ENCODE assay signal across 8 cellular contexts in genomic region chr7:151838861-151839381, GRCh38. TPM values are rescaled to one million over a fixed set of nuclear protein-coding genes. Genes with fewer than 3 reads are reported as not detected.
DNase-seq lines count a peak whose midpoint lies in the region; ATAC-seq, FAIRE-seq and TF ChIP-seq lines count a peak whose summit lies in the region.
"Had no signal": no experiment of that assay in that cellular context is flagged by ENCODE, and none has a peak within 500 bp of the region (broad histone marks: within the 10 kb centered on the region; RNA-seq: fewer than 3 reads in every experiment).

No MANE protein-coding gene starts in this region.

- peak; percentile 36 for DNase-seq in activated CD8-positive, alpha-beta memory T cell treated with anti-CD3 and anti-CD28 coated beads, Interleukin-2, amount 50 U/mL, for 4 hours
- peak in 5 of 9 donors; percentile 10 to 36 (median 20) for DNase-seq in naive thymus-derived CD4-positive, alpha-beta T cell
- DNase-seq in GM10248 (ENCODE audit: extremely low spot score) (no peak), HTR-8/SVneo (ENCODE audit: insufficient read length, low spot score) (no peak), NCI-H146 treated with DMSO at 0.1 percent for 48 hours (lab: John Stamatoyannopoulos, UW; ENCODE audit: unreplicated experiment) (no peak)

- peak overlapping the region; percentile 56 to 84 (median 72) for H3K4me3 Mint-ChIP-seq in naive thymus-derived CD4-positive, alpha-beta T cell

- H3K36me3 Mint-ChIP-seq in naive thymus-derived CD4-positive, alpha-beta T cell, result peaks cover 0 to 12% (median 4%) of the 10 kb centered on the region in 5 donors

- H3K4me1 ChIP-seq in naive thymus-derived CD4-positive, alpha-beta T cell (ENCODE audit: control insufficient read depth in 2 of 2, insufficient read depth in 2 of 2, low read length in 2 of 2), result peaks cover 16 to 23% of the 10 kb centered on the region in 2 donors

- CTCF ChIA-PET in naive thymus-derived CD4-positive, alpha-beta T cell (lab: Charles Lee), result interaction anchor here (0.5 to 0.9 kb wide), 2 partner anchors 14 to 1489 kb away, joined by 3 read pairs; no protein-coding TSS in a partner anchor
- CTCF ChIA-PET in GM10248 (lab: Yijun Ruan, JAX), result no interaction called here

- POLR2A ChIA-PET in naive thymus-derived CD4-positive, alpha-beta T cell (lab: Charles Lee), result interaction anchor here (1.1 kb wide), 1 partner anchor 37 kb away, joined by 3 read pairs; no protein-coding TSS in a partner anchor
- POLR2A ChIA-PET in GM10248 (lab: Yijun Ruan, JAX), result no interaction called here

- H3K36me3 ChIP-seq in naive thymus-derived CD4-positive, alpha-beta T cell (ENCODE audit: control insufficient read depth in 2 of 3, insufficient read depth in 3 of 3, low read length in 3 of 3), result peaks cover 0 to 4% (median 0%) of the 10 kb centered on the region in 3 experiments

- peak; percentile 64 for ATAC-seq in GM19438 (IDR thresholded peaks at IDR 0.05; ENCODE audit: low read depth, unreplicated experiment)
- peak; percentile 68 for ATAC-seq in HG03571 (IDR thresholded peaks at IDR 0.05; ENCODE audit: unreplicated experiment)
- ATAC-seq in naive thymus-derived CD4-positive, alpha-beta T cell, result peak; percentile 84

- H3K27ac Mint-ChIP-seq in naive thymus-derived CD4-positive, alpha-beta T cell, result peak overlapping the region in 8 of 9 donors; percentile 10 to 85 (median 62)

- H3K27me3 ChIP-seq in naive thymus-derived CD4-positive, alpha-beta T cell (ENCODE audit: control insufficient read depth in 2 of 2, insufficient read depth in 2 of 2, low read length in 2 of 2), result no peaks in the 10 kb centered on the region

- no peaks in the 10 kb centered on the region for H3K9me3 Mint-ChIP-seq in naive thymus-derived CD4-positive, alpha-beta T cell

- H3K9me3 ChIP-seq in naive thymus-derived CD4-positive, alpha-beta T cell (ENCODE audit: control insufficient read depth in 2 of 3, low read length in 3 of 3), result no peaks in the 10 kb centered on the region

- FAIRE-seq in HTR-8/SVneo (lab: Jason Lieb, UNC), result no peak

- intact Hi-C loops in naive thymus-derived CD4-positive, alpha-beta T cell (cut with micrococcal nuclease), result loop anchor here in 1 of 2 donors (2.0 kb wide), 1 partner anchor 38 kb away; the partner anchor contains the start of gene PRKAG2

- TF ChIP-seq CTCF in GM10248 (IDR thresholded peaks at IDR 0.05; ENCODE audit: control extremely low read depth, extremely low read depth, low read depth, missing control alignments), result no peak

- no peaks in the 10 kb centered on the region for H3K27me3 Mint-ChIP-seq in naive thymus-derived CD4-positive, alpha-beta T cell

- peak overlapping the region; percentile 15 for H3K4me3 ChIP-seq in naive thymus-derived CD4-positive, alpha-beta T cell (ENCODE audit: low read length)

- peaks cover 21 to 52% (median 37%) of the 10 kb centered on the region in 7 donors for H3K4me1 Mint-ChIP-seq in naive thymus-derived CD4-positive, alpha-beta T cell

- H3K27ac ChIP-seq in naive thymus-derived CD4-positive, alpha-beta T cell (ENCODE audit: low read depth, low read length), result peak overlapping the region; percentile 25
- H3K27ac ChIP-seq: epithelial cell of prostate had no signal

RNA-seq across cellular contexts. Expression of gene PRKAG2, which starts 38.0 kb away (rescaled TPM):
- 10 to 100 TPM; 15.0 to 74.4 (median 66.1) TPM for total RNA-seq in naive thymus-derived CD4-positive, alpha-beta T cell
- polyA plus RNA-seq in naive thymus-derived CD4-positive, alpha-beta T cell, result 10 to 100 TPM; 25.5 to 35.6 TPM

Comparison
In these comparisons a context has a peak if more than half of its experiments do, and no peak if none do; other contexts are left out.
1. DNase-seq: peak in activated CD8-positive, alpha-beta memory T cell treated with anti-CD3 and anti-CD28 coated beads, Interleukin-2, amount 50 U/mL, for 4 hours (single experiment) and naive thymus-derived CD4-positive, alpha-beta T cell (5 of 9); none in GM10248 (single experiment), HTR-8/SVneo (single experiment) and NCI-H146 treated with DMSO at 0.1 percent for 48 hours (single experiment).
2. Peak in every context shown above with its lines, with median percentiles within 50 percentile points of each other: ATAC-seq.